ENCODE assay signal across 8 cellular contexts in the genomic region with DNA sequence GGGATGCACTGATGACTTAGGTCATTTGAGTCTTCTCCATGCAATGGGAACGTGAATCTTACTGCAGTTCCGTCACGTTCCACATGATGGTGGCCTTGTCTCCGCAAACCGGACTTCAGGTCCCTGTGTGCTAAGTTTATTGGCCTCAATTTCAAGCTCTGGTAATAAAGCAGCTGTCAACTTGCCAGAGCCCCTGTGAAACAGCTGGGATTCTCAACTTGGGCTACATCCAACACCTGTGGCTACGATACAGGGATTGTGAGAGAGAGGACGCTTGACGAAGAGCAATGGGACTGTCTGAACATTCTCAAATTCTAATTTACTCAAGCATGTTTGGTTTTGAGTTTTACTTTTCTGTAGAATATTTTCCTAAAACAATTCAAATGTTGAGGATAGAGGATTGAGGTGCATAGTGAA.
A peak's percentile ranks its signal among the peaks of the same experiment; 100 is the strongest.
DNase-seq lines count a peak whose midpoint lies in the region; ATAC-seq, FAIRE-seq and TF ChIP-seq lines count a peak whose summit lies in the region.

No MANE protein-coding gene starts in this region.

- H3K27ac Mint-ChIP-seq in naive thymus-derived CD8-positive, alpha-beta T cell: no peak overlapping the region

- ATAC-seq in naive thymus-derived CD8-positive, alpha-beta T cell: no peak
- ATAC-seq in GM21515 (IDR thresholded peaks at IDR 0.05; ENCODE audit: unreplicated experiment): no peak

- H3K4me1 ChIP-seq in SJSA1 (replicated peaks): no peaks in the 10 kb centered on the region

- H3K36me3 Mint-ChIP-seq in naive thymus-derived CD8-positive, alpha-beta T cell: no peaks in the 10 kb centered on the region

- POLR2A ChIA-PET in naive thymus-derived CD8-positive, alpha-beta T cell (lab: Charles Lee): no interaction called here

- no peaks in the 10 kb centered on the region for H3K27me3 ChIP-seq in SJSA1 (replicated peaks)

- H3K4me3 Mint-ChIP-seq in naive thymus-derived CD8-positive, alpha-beta T cell: no peak overlapping the region

- H3K4me3 ChIP-seq in SJSA1: no peak overlapping the region

- no peaks in the 10 kb centered on the region for H3K27me3 Mint-ChIP-seq in naive thymus-derived CD8-positive, alpha-beta T cell

- H3K36me3 ChIP-seq in SJSA1: no peaks in the 10 kb centered on the region

- no peaks in the 10 kb centered on the region for H3K9me3 ChIP-seq in SJSA1 (replicated peaks)

- H3K27ac ChIP-seq in SJSA1: no peak overlapping the region

- peaks cover 0 to 14% (median 4%) of the 10 kb centered on the region in 9 donors for H3K9me3 Mint-ChIP-seq in naive thymus-derived CD8-positive, alpha-beta T cell

- no peak for DNase-seq in D721Med (ENCODE audit: insufficient read length, low spot score)
- peak; percentile 32 for DNase-seq in NAMALWA (ENCODE audit: low spot score)
- DNase-seq in SJSA1 (ENCODE audit: low read depth in 1 of 2, low spot score in 2 of 2): peak; percentile 41 to 52
- DNase-seq in fibroblast of peridontal ligament (ENCODE audit: extremely low read depth): peak; percentile 85
- peak; percentile 20 for DNase-seq in occipital lobe (lab: John Stamatoyannopoulos, UW)
- DNase-seq in T-helper 9 cell: no peak
- no peak for DNase-seq in naive thymus-derived CD8-positive, alpha-beta T cell

- H3K4me1 Mint-ChIP-seq in naive thymus-derived CD8-positive, alpha-beta T cell: no peaks in the 10 kb centered on the region

- TF ChIP-seq CTCF in D721Med (IDR thresholded peaks at IDR 0.05; ENCODE audit: insufficient read depth, missing control alignments): peak; percentile 76

- peak; percentile 81 for FAIRE-seq in D721Med (lab: Jason Lieb, UNC)

Comparison
In these comparisons a context has a peak if more than half of its experiments do, and no peak if none do; other contexts are left out.
1. DNase-seq: peak in NAMALWA (single experiment), SJSA1 (2 of 2), fibroblast of peridontal ligament (single experiment) and occipital lobe (single experiment); none in D721Med (single experiment), T-helper 9 cell (single experiment) and naive thymus-derived CD8-positive, alpha-beta T cell (0 of 10).